11 cellular contexts compared by ENCODE assay signal in genomic region chr5:180026320-180026719, GRCh38. TPM values are rescaled to one million over a fixed set of nuclear protein-coding genes. Genes with fewer than 3 reads are reported as not detected.
DNase-seq lines count a peak whose midpoint lies in the region; ATAC-seq and TF ChIP-seq lines count a peak whose summit lies in the region.
"Had no signal": no experiment of that assay in that cellular context is flagged by ENCODE, and none has a peak within 500 bp of the region (broad histone marks: within the 10 kb centered on the region; RNA-seq: fewer than 3 reads in every experiment).

No MANE protein-coding gene starts in this region.

- TF ChIP-seq EP300 in esophagus muscularis mucosa (IDR thresholded peaks at IDR 0.05): no peak
- TF ChIP-seq EP300 in transverse colon (IDR thresholded peaks at IDR 0.05; ENCODE audit: low read depth): no peak

- DNase-seq in CD1c-positive myeloid dendritic cell (ENCODE audit: extremely low spot score) (peak; percentile 44), NCI-H510A (lab: John Stamatoyannopoulos, UW) (peak; percentile 13), dorsolateral prefrontal cortex (no peak), lung (ENCODE audit: low spot score) (peak; percentile 39), GF-D8 (lab: John Stamatoyannopoulos, UW) (no peak), esophagus muscularis mucosa (ENCODE audit: extremely low spot score) (no peak), transverse colon (no peak)
- DNase-seq: colonic mucosa, NCI-H524 had no signal

- peaks cover 0 to 4% of the 10 kb centered on the region in 2 donors for H3K36me3 ChIP-seq in lung (ENCODE audit: control insufficient read depth in 2 of 2, insufficient read depth in 2 of 2, low read length in 2 of 2)
- peaks cover 0 to 3% (median 0%) of the 10 kb centered on the region in 4 donors for H3K36me3 ChIP-seq in esophagus muscularis mucosa
- H3K36me3 ChIP-seq in transverse colon: no peaks in the 10 kb centered on the region
- H3K36me3 ChIP-seq: colonic mucosa had no signal

- H3K4me3 ChIP-seq in dorsolateral prefrontal cortex (peak overlapping the region in 1 of 59 donors; percentile 7), lung (no peak overlapping the region), esophagus muscularis mucosa (no peak overlapping the region), transverse colon (no peak overlapping the region)
- H3K4me3 ChIP-seq: BLaER1 treated with 17β-estradiol and CSF1 and Interleukin-3, amounts not matched to agents 10 nM and 100 nM; colonic mucosa had no signal

- ATAC-seq in lung (ENCODE audit: insufficient read depth, low FRiP score) (no peak), HG02610 (IDR thresholded peaks at IDR 0.05; ENCODE audit: unreplicated experiment) (no peak)

- intact Hi-C loops in dorsolateral prefrontal cortex (cut with DNase I) (loop anchor here in 1 of 2 donors (5.0 kb wide), 2 partner anchors 39 to 46 kb away; partner anchors contain the start of gene RNF130), esophagus muscularis mucosa (cut with DNase I) (no loop called here), transverse colon (cut with DNase I; ENCODE audit: low total_unique reads) (no loop called here)

- WGBS in lung, 2 donors: 25 to 33% methylated on average over 4 of the region's 4 CpGs
- WGBS in esophagus muscularis mucosa: 49% methylated on average over 4 of the region's 4 CpGs
- WGBS in transverse colon (ENCODE audit: low coverage in 1 of 2), 2 donors: 47% methylated on average over 4 of the region's 4 CpGs

- H3K4me1 ChIP-seq in lung (ENCODE audit: control insufficient read depth in 2 of 2, insufficient read depth in 2 of 2, low read length in 2 of 2) (no peaks in the 10 kb centered on the region), esophagus muscularis mucosa (peaks cover 0 to 18% (median 12%) of the 10 kb centered on the region in 4 donors), transverse colon (peaks cover 0 to 5% (median 0%) of the 10 kb centered on the region in 4 donors)
- H3K4me1 ChIP-seq: colonic mucosa had no signal

- peak overlapping the region in 46 of 59 donors; percentile 3 to 76 (median 53) for H3K27ac ChIP-seq in dorsolateral prefrontal cortex
- no peak overlapping the region for H3K27ac ChIP-seq in lung (ENCODE audit: low read depth in 1 of 2, low read length in 1 of 2)
- no peak overlapping the region for H3K27ac ChIP-seq in esophagus muscularis mucosa (replicated peaks in 1 of 4)
- no peak overlapping the region for H3K27ac ChIP-seq in transverse colon
- H3K27ac ChIP-seq: colonic mucosa had no signal

- TF ChIP-seq POLR2A in esophagus muscularis mucosa (IDR thresholded peaks at IDR 0.05; ENCODE audit: low read depth) (no peak), transverse colon (IDR thresholded peaks at IDR 0.05) (no peak)

- no peak for TF ChIP-seq CTCF in dorsolateral prefrontal cortex (IDR thresholded peaks at IDR 0.05 in 54 of 56, conservative IDR thresholded peaks at IDR 0.05 in 2 of 56; ENCODE audit: low read depth in 1 of 56, partially characterized antibody in 56 of 56)
- no peak for TF ChIP-seq CTCF in lung (IDR thresholded peaks at IDR 0.05; ENCODE audit: control extremely low read depth, extremely low read depth)
- TF ChIP-seq CTCF in esophagus muscularis mucosa (IDR thresholded peaks at IDR 0.05): no peak
- no peak for TF ChIP-seq CTCF in transverse colon (IDR thresholded peaks at IDR 0.05)

- H3K9me3 ChIP-seq in lung (ENCODE audit: control insufficient read depth in 2 of 2, insufficient read depth in 1 of 2, low read length in 1 of 2) (no peaks in the 10 kb centered on the region), esophagus muscularis mucosa (no peaks in the 10 kb centered on the region), transverse colon (no peaks in the 10 kb centered on the region)
- H3K9me3 ChIP-seq: colonic mucosa had no signal

- in situ Hi-C loops in transverse colon (cut with MboI; ENCODE audit: low pct_ligation_motif_present in 1 of 4, low pct_unique_long_range_greater_than_20kb in 1 of 4, low sequenced_read_pairs in 3 of 4): no loop called here

- H3K27me3 ChIP-seq in dorsolateral prefrontal cortex: no peaks in the 10 kb centered on the region
- no peaks in the 10 kb centered on the region for H3K27me3 ChIP-seq in lung (ENCODE audit: control insufficient read depth, insufficient read depth)
- no peaks in the 10 kb centered on the region for H3K27me3 ChIP-seq in esophagus muscularis mucosa
- H3K27me3 ChIP-seq in transverse colon: no peaks in the 10 kb centered on the region
- H3K27me3 ChIP-seq: BLaER1 treated with 17β-estradiol and CSF1 and Interleukin-3, amounts not matched to agents 10 nM and 100 nM; colonic mucosa had no signal

RNA-seq across cellular contexts. Expression of gene RNF130, which starts 45.2 kb away (rescaled TPM):
- total RNA-seq in dorsolateral prefrontal cortex (100 to 1,000 TPM in 119 of 120 experiments, 10 to 100 TPM in 1; 95.0 to 273 (median 136) TPM), lung (10 to 100 TPM; 84.5 to 97.2 TPM), esophagus muscularis mucosa (100 to 1,000 TPM in 3 of 4 donors, 10 to 100 TPM in 1; 98.4 to 136 (median 108) TPM), transverse colon (10 to 100 TPM; 62.2 to 95.2 (median 70.3) TPM)
- polyA plus RNA-seq in lung: 100 to 1,000 TPM in 1 of 2 donors, 10 to 100 TPM in 1; 75.9 to 123 TPM

Comparison
In these comparisons a context has a peak if more than half of its experiments do, and no peak if none do; other contexts are left out.
1. DNase-seq: peak in CD1c-positive myeloid dendritic cell (single experiment), NCI-H510A (single experiment) and lung (single experiment); none in dorsolateral prefrontal cortex (0 of 10), GF-D8 (single experiment), esophagus muscularis mucosa (single experiment) and transverse colon (single experiment).
2. H3K27ac ChIP-seq: peak in dorsolateral prefrontal cortex (46 of 59); none in lung (0 of 2), esophagus muscularis mucosa (0 of 4) and transverse colon (0 of 4).